In genomic region chr4:54542540-54543041, GRCh38 we compare ENCODE assay signal across 27 cellular contexts.
DNase-seq lines count a peak whose midpoint lies in the region; ATAC-seq and TF ChIP-seq lines count a peak whose summit lies in the region.
"Had no signal": no experiment of that assay in that cellular context is flagged by ENCODE, and none has a peak within 500 bp of the region (broad histone marks: within the 10 kb centered on the region; RNA-seq: fewer than 3 reads in every experiment).

No MANE protein-coding gene starts in this region.

- no peak overlapping the region for H3K4me3 Mint-ChIP-seq in neural progenitor cell
- H3K4me3 Mint-ChIP-seq: activated CD4-positive, alpha-beta T cell treated with anti-CD3 and anti-CD28 coated beads, Interleukin-2, amount 10 ng/mL, durations not matched to agents 24 days and 14 days; activated naive CD8-positive, alpha-beta T cell treated with anti-CD3 and anti-CD28 coated beads, Interleukin-2, amount 50 U/mL, for 24 hours; activated T-cell treated with anti-CD3 and anti-CD28 coated beads, Interleukin-2, amount 50 U/mL, for 4 hours; brain had no signal

- H3K79me2 ChIP-seq in neural progenitor cell (ENCODE audit: low read depth): no peaks in the 10 kb centered on the region

- H3K4me1 ChIP-seq in neural progenitor cell (peaks cover 27% of the 10 kb centered on the region), gastroesophageal sphincter (peaks cover 0 to 10% (median 3%) of the 10 kb centered on the region in 3 donors)
- H3K4me1 ChIP-seq: BLaER1 treated with 17β-estradiol and CSF1 and Interleukin-3, amounts not matched to agents 10 nM and 100 nM had no signal

- H3K4me1 Mint-ChIP-seq in neural progenitor cell: peaks cover 42% of the 10 kb centered on the region

- H2AFZ ChIP-seq in neural progenitor cell (replicated peaks): no peak overlapping the region

- TF ChIP-seq CTCF in neural progenitor cell (IDR thresholded peaks at IDR 0.05) (no peak), gastroesophageal sphincter (IDR thresholded peaks at IDR 0.05) (no peak)

- no peak overlapping the region for H3K27ac Mint-ChIP-seq in neural progenitor cell
- H3K27ac Mint-ChIP-seq: activated CD4-positive, alpha-beta T cell treated with anti-CD3 and anti-CD28 coated beads, Interleukin-2, amount 10 ng/mL, durations not matched to agents 24 days and 14 days; activated naive CD8-positive, alpha-beta T cell treated with anti-CD3 and anti-CD28 coated beads, Interleukin-2, amount 50 U/mL, for 24 hours; progenitor cell of endocrine pancreas had no signal

- H3K27me3 Mint-ChIP-seq in neural progenitor cell (ENCODE audit: insufficient read depth, low read depth): peaks cover 15% of the 10 kb centered on the region

- H3K36me3 Mint-ChIP-seq in neural progenitor cell: no peaks in the 10 kb centered on the region
- H3K36me3 Mint-ChIP-seq: brain had no signal

- H3K9ac ChIP-seq in neural progenitor cell: no peak overlapping the region
- H3K9ac ChIP-seq: BLaER1 treated with 17β-estradiol and CSF1 and Interleukin-3, amounts not matched to agents 10 nM and 100 nM had no signal

- H3K4me2 ChIP-seq in neural progenitor cell: no peak overlapping the region
- H3K4me2 ChIP-seq: BLaER1 treated with 17β-estradiol and CSF1 and Interleukin-3, amounts not matched to agents 10 nM and 100 nM had no signal

- TF ChIP-seq EP300 in gastroesophageal sphincter (IDR thresholded peaks at IDR 0.05): no peak

- H3K27me3 ChIP-seq in H7 (ENCODE audit: control insufficient read depth, insufficient read depth, low read length) (no peaks in the 10 kb centered on the region), neural progenitor cell (no peaks in the 10 kb centered on the region), gastroesophageal sphincter (no peaks in the 10 kb centered on the region)
- H3K27me3 ChIP-seq: BLaER1 treated with 17β-estradiol and CSF1 and Interleukin-3, amounts not matched to agents 10 nM and 100 nM; testis had no signal

- H4K20me1 ChIP-seq in neural progenitor cell (ENCODE audit: low read depth): no peaks in the 10 kb centered on the region
- H4K20me1 ChIP-seq: BLaER1 treated with 17β-estradiol and CSF1 and Interleukin-3, amounts not matched to agents 10 nM and 100 nM had no signal

- H3K9me3 ChIP-seq in neural progenitor cell (ENCODE audit: low read depth): no peaks in the 10 kb centered on the region
- no peaks in the 10 kb centered on the region for H3K9me3 ChIP-seq in gastroesophageal sphincter
- H3K9me3 ChIP-seq: BLaER1 treated with 17β-estradiol and CSF1 and Interleukin-3, amounts not matched to agents 10 nM and 100 nM; heart right ventricle; testis had no signal

- no peak overlapping the region for H3K27ac ChIP-seq in neural progenitor cell
- no peak overlapping the region for H3K27ac ChIP-seq in gastroesophageal sphincter
- H3K27ac ChIP-seq: BLaER1 treated with 17β-estradiol and CSF1 and Interleukin-3, amounts not matched to agents 10 nM and 100 nM; heart right ventricle; RWPE1; testis; VCaP had no signal

- no peak overlapping the region for H3K4me3 ChIP-seq in H7 (ENCODE audit: insufficient read depth, low read depth, low read length)
- no peak overlapping the region for H3K4me3 ChIP-seq in neural progenitor cell
- H3K4me3 ChIP-seq in gastroesophageal sphincter: no peak overlapping the region
- H3K4me3 ChIP-seq: BLaER1 treated with 17β-estradiol and CSF1 and Interleukin-3, amounts not matched to agents 10 nM and 100 nM; heart right ventricle; testis had no signal

- 57 to 62% methylated on average over 5 of the region's 6 CpGs for WGBS in gastroesophageal sphincter (ENCODE audit: low coverage in 1 of 2), 2 donors

- H3F3A ChIP-seq in neural progenitor cell (ENCODE audit: low read depth): peaks cover 16% of the 10 kb centered on the region

- no peak for TF ChIP-seq POLR2A in gastroesophageal sphincter (IDR thresholded peaks at IDR 0.05)

- DNase-seq in H7: peak; percentile 36
- DNase-seq in OCI-M1 (lab: John Stamatoyannopoulos, UW): peak; percentile 96
- DNase-seq in dedifferentiated amniotic fluid mesenchymal stem cell (ENCODE audit: extremely low spot score): peak; percentile 15
- DNase-seq in neural progenitor cell (ENCODE audit: low spot score): peak; percentile 55
- DNase-seq in hippocampal formation (lab: John Stamatoyannopoulos, UW): no peak
- DNase-seq in stimulated activated CD4-positive, alpha-beta T cell treated with anti-CD3 and anti-CD28 coated beads, Interleukin-15, amount 100 ng/mL, for 24 hours: no peak
- DNase-seq: activated CD4-positive, alpha-beta T cell treated with anti-CD3 and anti-CD28 coated beads, Interleukin-2, amount 10 ng/mL, durations not matched to agents 24 days and 14 days; activated gamma-delta T cell treated with Interleukin-2 at 50 U/mL for 16 hours; activated naive CD8-positive, alpha-beta T cell treated with anti-CD3 and anti-CD28 coated beads, Interleukin-2, amount 50 U/mL, for 24 hours; activated T-cell treated with anti-CD3 and anti-CD28 coated beads, Interleukin-2, amount 50 U/mL, for 4 hours; Calu3; DND-41; heart right ventricle; left colon; NCI-H146; NCI-H69; stimulated activated naive CD4-positive, alpha-beta T cell treated with Interleukin-2 at 50 U/mL for 16 hours; T-helper 2 cell; testis had no signal

- ATAC-seq in HG02973 (IDR thresholded peaks at IDR 0.05; ENCODE audit: unreplicated experiment) (no peak), gastroesophageal sphincter (no peak)
- ATAC-seq: activated naive CD8-positive, alpha-beta T cell treated with anti-CD3 and anti-CD28 coated beads, Interleukin-2, amount 50 U/mL, for 24 hours; activated T-cell treated with anti-CD3 and anti-CD28 coated beads, Interleukin-2, amount 50 U/mL, for 4 hours; heart right ventricle; left colon; sciatic nerve had no signal

- H3K36me3 ChIP-seq in H7 (replicated peaks; ENCODE audit: control insufficient read depth, insufficient read depth, low read length) (no peaks in the 10 kb centered on the region), neural progenitor cell (no peaks in the 10 kb centered on the region), gastroesophageal sphincter (no peaks in the 10 kb centered on the region)
- H3K36me3 ChIP-seq: BLaER1 treated with 17β-estradiol and CSF1 and Interleukin-3, amounts not matched to agents 10 nM and 100 nM; heart right ventricle had no signal

- no peaks in the 10 kb centered on the region for H3K9me3 Mint-ChIP-seq in neural progenitor cell
- H3K9me3 Mint-ChIP-seq: activated CD4-positive, alpha-beta T cell treated with anti-CD3 and anti-CD28 coated beads, Interleukin-2, amount 10 ng/mL, durations not matched to agents 24 days and 14 days; activated naive CD8-positive, alpha-beta T cell treated with anti-CD3 and anti-CD28 coated beads, Interleukin-2, amount 50 U/mL, for 24 hours; activated T-cell treated with anti-CD3 and anti-CD28 coated beads, Interleukin-2, amount 50 U/mL, for 4 hours; brain had no signal

Comparison
In these comparisons a context has a peak if more than half of its experiments do, and no peak if none do; other contexts are left out.
1. DNase-seq: peak in H7 (single experiment), OCI-M1 (single experiment), dedifferentiated amniotic fluid mesenchymal stem cell (single experiment) and neural progenitor cell (single experiment); none in hippocampal formation (0 of 2) and stimulated activated CD4-positive, alpha-beta T cell treated with anti-CD3 and anti-CD28 coated beads, Interleukin-15, amount 100 ng/mL, for 24 hours (single experiment).